ENCODE assay signal across 31 cellular contexts in genomic region chr1:74375376-74375775, GRCh38.
"Had no signal": no experiment of that assay in that cellular context is flagged by ENCODE, and none has a peak within 500 bp of the region (broad histone marks: within the 10 kb centered on the region; RNA-seq: fewer than 3 reads in every experiment).

No MANE protein-coding gene starts in this region.

- DNase-seq: activated CD4-positive, alpha-beta memory T cell treated with anti-CD3 and anti-CD28 coated beads, Interleukin-2, amount 10 ng/mL, durations not matched to agents 7 days and 5 days; activated CD4-positive, alpha-beta T cell treated with anti-CD3 and anti-CD28 coated beads for 1 hour; activated CD4-positive, alpha-beta T cell treated with anti-CD3 and anti-CD28 coated beads for 48 hours; activated CD4-positive, CD25-positive, alpha-beta regulatory T cell; activated CD8-positive, alpha-beta memory T cell treated with anti-CD3 and anti-CD28 coated beads for 24 hours; activated CD8-positive, alpha-beta memory T cell treated with anti-CD3 and anti-CD28 coated beads, Interleukin-2, amount 10 ng/mL, durations not matched to agents 7 days and 5 days; activated CD8-positive, alpha-beta memory T cell treated with anti-CD3 and anti-CD28 coated beads, Interleukin-2, amount 50 U/mL, for 48 hours; activated effector memory CD4-positive, alpha-beta T cell treated with Interleukin-2 at 50 U/mL for 16 hours; activated naive CD4-positive, alpha-beta T cell treated with anti-CD3 and anti-CD28 coated beads, Interleukin-2, amount 10 ng/mL, durations not matched to agents 7 days and 5 days; activated naive CD8-positive, alpha-beta T cell treated with anti-CD3 and anti-CD28 coated beads, Interleukin-2, amount 50 U/mL, for 24 hours; activated T-cell treated with anti-CD3 and anti-CD28 coated beads, Interleukin-2, amount 50 U/mL, for 48 hours; amygdala; Karpas-422; KBM-7; NCI-H1105; NCI-H1417 treated with DMSO at 0.1 percent for 48 hours; NCI-H187 treated with DMSO at 0.1 percent for 48 hours; NCI-H2081 treated with DMSO at 0.1 percent for 48 hours; NCI-H345; NCI-H524 treated with DMSO at 0.1 percent for 48 hours; NCI-H748 treated with DMSO at 0.1 percent for 48 hours; NK-92 treated with Interleukin-12 subunit alpha and Interleukin-12 subunit beta, amount 100 ng/mL, for 24 hours; Peyer's patch; RPMI8226; SHP77 treated with DMSO at 0.1 percent for 48 hours; T1000; WERI-Rb-1 had no signal

- H3K9me3 ChIP-seq: ascending aorta, Peyer's patch, SJSA1 had no signal

- H3K36me3 ChIP-seq: ascending aorta, cardiac muscle cell, Peyer's patch, SJSA1, WERI-Rb-1 had no signal

- H3K27ac ChIP-seq: ascending aorta, cardiac muscle cell, Peyer's patch, SJSA1, WERI-Rb-1 had no signal

- H3K4me1 ChIP-seq: ascending aorta, Peyer's patch, SJSA1 had no signal

- ATAC-seq: activated CD8-positive, alpha-beta memory T cell treated with anti-CD3 and anti-CD28 coated beads, Interleukin-2, amount 10 ng/mL, durations not matched to agents 7 days and 5 days; activated naive CD8-positive, alpha-beta T cell treated with anti-CD3 and anti-CD28 coated beads, Interleukin-2, amount 50 U/mL, for 24 hours; PC-3 had no signal

- H3K4me3 ChIP-seq: ascending aorta, cardiac muscle cell, Peyer's patch, SJSA1 had no signal

- H3K27me3 ChIP-seq: ascending aorta, cardiac muscle cell, Peyer's patch had no signal
